ENCODE assay signal across 1 cellular context in genomic region chr13:99075268-99076191, GRCh38.
TF ChIP-seq lines count a peak whose summit lies in the region.

No MANE protein-coding gene starts in this region.

TF ChIP-seq in K562, 482 proteins besides CTCF, POLR2A, EP300 and RAD21 (continued from another document):
- TF ChIP-seq, protein P1, sequence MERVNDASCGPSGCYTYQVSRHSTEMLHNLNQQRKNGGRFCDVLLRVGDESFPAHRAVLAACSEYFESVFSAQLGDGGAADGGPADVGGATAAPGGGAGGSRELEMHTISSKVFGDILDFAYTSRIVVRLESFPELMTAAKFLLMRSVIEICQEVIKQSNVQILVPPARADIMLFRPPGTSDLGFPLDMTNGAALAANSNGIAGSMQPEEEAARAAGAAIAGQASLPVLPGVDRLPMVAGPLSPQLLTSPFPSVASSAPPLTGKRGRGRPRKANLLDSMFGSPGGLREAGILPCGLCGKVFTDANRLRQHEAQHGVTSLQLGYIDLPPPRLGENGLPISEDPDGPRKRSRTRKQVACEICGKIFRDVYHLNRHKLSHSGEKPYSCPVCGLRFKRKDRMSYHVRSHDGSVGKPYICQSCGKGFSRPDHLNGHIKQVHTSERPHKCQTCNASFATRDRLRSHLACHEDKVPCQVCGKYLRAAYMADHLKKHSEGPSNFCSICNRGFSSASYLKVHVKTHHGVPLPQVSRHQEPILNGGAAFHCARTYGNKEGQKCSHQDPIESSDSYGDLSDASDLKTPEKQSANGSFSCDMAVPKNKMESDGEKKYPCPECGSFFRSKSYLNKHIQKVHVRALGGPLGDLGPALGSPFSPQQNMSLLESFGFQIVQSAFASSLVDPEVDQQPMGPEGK (CRISPR knock-in tag; IDR thresholded peaks at IDR 0.05; ENCODE audit: borderline replicate concordance), result no peak
- TF ChIP-seq TOE1 (IDR thresholded peaks at IDR 0.05; ENCODE audit: borderline replicate concordance) (no peak), TOE1 (CRISPR knock-in tag; IDR thresholded peaks at IDR 0.05; ENCODE audit: borderline replicate concordance, low read depth) (no peak), ZBTB40 (IDR thresholded peaks at IDR 0.05) (no peak), ZBTB40 (CRISPR knock-in tag; IDR thresholded peaks at IDR 0.05) (no peak)
